ENCODE assay signal across 9 cellular contexts in the genomic region with DNA sequence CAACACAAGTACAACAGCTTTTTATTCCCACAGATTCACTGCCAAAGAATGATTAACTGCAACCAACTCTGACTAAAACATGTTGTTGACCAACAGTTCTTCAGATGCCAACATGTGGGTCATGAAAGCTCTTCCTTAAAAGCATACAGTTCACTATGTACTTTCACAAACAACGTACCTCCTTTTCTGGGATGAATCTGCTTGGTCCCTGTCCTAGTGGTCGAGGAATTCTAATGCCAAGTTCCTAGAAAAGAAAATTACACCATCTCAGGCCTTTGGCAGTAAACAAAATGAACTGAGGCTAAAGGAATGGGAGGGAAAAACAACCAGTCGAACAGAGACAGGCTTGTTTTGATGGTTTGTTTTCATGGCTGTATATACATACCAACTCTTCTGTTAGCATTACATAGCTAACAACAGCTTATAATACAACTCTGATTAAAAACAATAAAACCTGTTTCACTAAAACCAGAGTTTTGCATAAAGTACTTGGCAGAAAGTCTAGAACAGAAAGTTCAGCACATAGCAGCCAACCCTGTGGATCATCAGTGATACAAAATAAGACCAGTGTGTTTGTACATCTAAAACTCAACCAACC.
DNase-seq lines count a peak whose midpoint lies in the region; ATAC-seq and TF ChIP-seq lines count a peak whose summit lies in the region.
"Had no signal": no experiment of that assay in that cellular context is flagged by ENCODE, and none has a peak within 500 bp of the region (broad histone marks: within the 10 kb centered on the region; RNA-seq: fewer than 3 reads in every experiment).

No MANE protein-coding gene starts in this region.

- H3K4me1 ChIP-seq in adrenal gland (replicated peaks in 1 of 2), result peaks cover 29 to 73% of the 10 kb centered on the region in 2 donors
- peaks cover 6 to 91% (median 34%) of the 10 kb centered on the region in 3 donors for H3K4me1 ChIP-seq in gastroesophageal sphincter
- H3K4me1 ChIP-seq in parathyroid adenoma, result peaks cover 25% of the 10 kb centered on the region

- H3K36me3 ChIP-seq in adrenal gland (replicated peaks in 1 of 2) (peaks cover 0 to 23% of the 10 kb centered on the region in 2 donors), gastroesophageal sphincter (peaks cover 0 to 38% of the 10 kb centered on the region in 2 donors), parathyroid adenoma (ENCODE audit: control insufficient read depth, insufficient read depth, low read length) (no peaks in the 10 kb centered on the region)

- H3K27me3 ChIP-seq in adrenal gland, result no peaks in the 10 kb centered on the region
- no peaks in the 10 kb centered on the region for H3K27me3 ChIP-seq in gastroesophageal sphincter
- no peaks in the 10 kb centered on the region for H3K27me3 ChIP-seq in parathyroid adenoma (ENCODE audit: control insufficient read depth, insufficient read depth, low read length)

- no peak for TF ChIP-seq EP300 in gastroesophageal sphincter (IDR thresholded peaks at IDR 0.05)

- no peak for TF ChIP-seq CTCF in AG09319 (IDR thresholded peaks at IDR 0.05; ENCODE audit: low read depth, low read length)
- TF ChIP-seq CTCF in adrenal gland (IDR thresholded peaks at IDR 0.05), result no peak
- TF ChIP-seq CTCF in gastroesophageal sphincter (IDR thresholded peaks at IDR 0.05), result peak in 1 of 4 experiments; percentile 27
- no peak for TF ChIP-seq CTCF in parathyroid adenoma (IDR thresholded peaks at IDR 0.05)

- H2AFZ ChIP-seq in parathyroid adenoma, result no peak overlapping the region

- TF ChIP-seq POLR2A in adrenal gland (IDR thresholded peaks at IDR 0.05) (no peak), gastroesophageal sphincter (IDR thresholded peaks at IDR 0.05) (no peak)

- intact Hi-C loops in adrenal gland (cut with DNase I), result loop anchor here (10.0 kb wide), 2 partner anchors 63 to 73 kb away; no protein-coding TSS in a partner anchor

- H3K79me2 ChIP-seq in parathyroid adenoma, result peaks cover 20% of the 10 kb centered on the region

- H3K4me3 ChIP-seq in adrenal gland (peak overlapping the region in 1 of 4 donors; percentile 39), gastroesophageal sphincter (peak overlapping the region; percentile 7 to 23), parathyroid adenoma (ENCODE audit: low read depth, low read length) (peak overlapping the region; percentile 25)

- H3K27ac ChIP-seq in adrenal gland (peak overlapping the region in 3 of 5 donors; percentile 55 to 69 (median 57)), gastroesophageal sphincter (peak overlapping the region; percentile 77 to 86 (median 82)), parathyroid adenoma (peak overlapping the region; percentile 55)

- H3K9ac ChIP-seq in parathyroid adenoma, result no peak overlapping the region

- ATAC-seq in gastroesophageal sphincter, result peak; percentile 94
- ATAC-seq in GM18873 (IDR thresholded peaks at IDR 0.05; ENCODE audit: low FRiP score, unreplicated experiment), result no peak
- ATAC-seq in GM19351 (IDR thresholded peaks at IDR 0.05; ENCODE audit: unreplicated experiment), result no peak

- peak overlapping the region; percentile 7 for H3K4me2 ChIP-seq in parathyroid adenoma (ENCODE audit: low read length)

- 17 to 28% (median 24%) methylated on average over 3 of the region's 3 CpGs for WGBS in adrenal gland, 4 donors
- WGBS in gastroesophageal sphincter (ENCODE audit: low coverage in 1 of 2), 2 donors, result 20 to 22% methylated on average over 3 of the region's 3 CpGs

- H3K9me3 ChIP-seq in adrenal gland (replicated peaks in 1 of 3) (no peaks in the 10 kb centered on the region), gastroesophageal sphincter (no peaks in the 10 kb centered on the region), parathyroid adenoma (ENCODE audit: control insufficient read depth, low read length) (no peaks in the 10 kb centered on the region)

- DNase-seq in AG09319 (ENCODE audit: extremely low read depth, low read depth), result peak; percentile 18
- DNase-seq in adrenal gland, result peak in 3 of 7 donors; percentile 17 to 45 (median 39)
- no peak for DNase-seq in dermis blood vessel endothelial cell
- DNase-seq in DMS53 treated with DMSO at 0.1 percent for 48 hours (lab: John Stamatoyannopoulos, UW; ENCODE audit: unreplicated experiment), result no peak
- DNase-seq: SHP77 had no signal
